In genomic region chr1:209689484-209689883, GRCh38 we compare ENCODE assay signal across 20 cellular contexts. TPM values are rescaled to one million over a fixed set of nuclear protein-coding genes. Genes with fewer than 3 reads are reported as not detected.
DNase-seq lines count a peak whose midpoint lies in the region; ATAC-seq and TF ChIP-seq lines count a peak whose summit lies in the region.
"Had no signal": no experiment of that assay in that cellular context is flagged by ENCODE, and none has a peak within 500 bp of the region (broad histone marks: within the 10 kb centered on the region; RNA-seq: fewer than 3 reads in every experiment).

No MANE protein-coding gene starts in this region.

- no peak overlapping the region for H3K4me3 Mint-ChIP-seq in activated naive CD4-positive, alpha-beta T cell treated with anti-CD3 and anti-CD28 coated beads for 36 hours
- H3K4me3 Mint-ChIP-seq: central memory CD8-positive, alpha-beta T cell; endodermal cell; memory B cell; neural progenitor cell had no signal

- H3K27me3 ChIP-seq in upper lobe of right lung (no peaks in the 10 kb centered on the region), vagina (no peaks in the 10 kb centered on the region)

- ATAC-seq in upper lobe of right lung, result peak; percentile 23
- no peak for ATAC-seq in HG03432 (IDR thresholded peaks at IDR 0.05; ENCODE audit: unreplicated experiment)
- ATAC-seq: sciatic nerve had no signal

- H3K27ac ChIP-seq in upper lobe of right lung, result no peak overlapping the region
- no peak overlapping the region for H3K27ac ChIP-seq in vagina
- H3K27ac ChIP-seq: neural progenitor cell, RWPE1 had no signal

- H3K4me3 ChIP-seq in epithelial cell of esophagus (ENCODE audit: low read length), result no peak overlapping the region
- H3K4me3 ChIP-seq in upper lobe of right lung, result no peak overlapping the region
- H3K4me3 ChIP-seq in vagina, result no peak overlapping the region
- H3K4me3 ChIP-seq: neural progenitor cell had no signal

- H3K9me3 ChIP-seq in upper lobe of right lung (no peaks in the 10 kb centered on the region), vagina (no peaks in the 10 kb centered on the region)

- CTCF ChIA-PET in activated naive CD4-positive, alpha-beta T cell treated with anti-CD3 and anti-CD28 coated beads for 36 hours (lab: Charles Lee), result interaction anchor here (0.7 to 2.5 kb wide), 8 partner anchors 10 to 114 kb away, joined by 3 to 7 read pairs (median 5); partner anchors contain the start of gene G0S2

- peaks cover 4% of the 10 kb centered on the region for H3K36me3 Mint-ChIP-seq in activated naive CD4-positive, alpha-beta T cell treated with anti-CD3 and anti-CD28 coated beads for 36 hours (ENCODE audit: low read depth)
- H3K36me3 Mint-ChIP-seq: memory B cell, neural progenitor cell had no signal

- H3K4me1 Mint-ChIP-seq in activated naive CD4-positive, alpha-beta T cell treated with anti-CD3 and anti-CD28 coated beads for 36 hours (ENCODE audit: low read depth), result peaks cover 70% of the 10 kb centered on the region
- H3K4me1 Mint-ChIP-seq: endodermal cell had no signal

- no peak for TF ChIP-seq POLR2A in vagina (IDR thresholded peaks at IDR 0.05)

- intact Hi-C loops in activated naive CD4-positive, alpha-beta T cell treated with anti-CD3 and anti-CD28 coated beads for 36 hours (cut with micrococcal nuclease), result no loop called here
- intact Hi-C loops in upper lobe of right lung (cut with DNase I) (no loop called here), vagina (cut with DNase I) (no loop called here)

- no peaks in the 10 kb centered on the region for H3K36me3 ChIP-seq in upper lobe of right lung
- no peaks in the 10 kb centered on the region for H3K36me3 ChIP-seq in vagina
- H3K36me3 ChIP-seq: neural progenitor cell had no signal

- no peaks in the 10 kb centered on the region for H3K27me3 Mint-ChIP-seq in activated naive CD4-positive, alpha-beta T cell treated with anti-CD3 and anti-CD28 coated beads for 36 hours (ENCODE audit: low read depth)
- H3K27me3 Mint-ChIP-seq: central memory CD8-positive, alpha-beta T cell had no signal

- no peaks in the 10 kb centered on the region for H3K9me3 Mint-ChIP-seq in activated naive CD4-positive, alpha-beta T cell treated with anti-CD3 and anti-CD28 coated beads for 36 hours
- H3K9me3 Mint-ChIP-seq: central memory CD8-positive, alpha-beta T cell; endodermal cell; memory B cell; neural progenitor cell had no signal

- no peak overlapping the region for H3K27ac Mint-ChIP-seq in activated naive CD4-positive, alpha-beta T cell treated with anti-CD3 and anti-CD28 coated beads for 36 hours
- H3K27ac Mint-ChIP-seq: endodermal cell, memory B cell, neural progenitor cell had no signal

- TF ChIP-seq CTCF in epithelial cell of esophagus (IDR thresholded peaks at IDR 0.05; ENCODE audit: insufficient read depth, low read depth, low read length, missing control alignments) (no peak), upper lobe of right lung (IDR thresholded peaks at IDR 0.05) (no peak), vagina (IDR thresholded peaks at IDR 0.05) (no peak)

- H3K4me1 ChIP-seq in upper lobe of right lung, result peaks cover 20% of the 10 kb centered on the region
- peaks cover 16% of the 10 kb centered on the region for H3K4me1 ChIP-seq in vagina

- peak; percentile 26 for DNase-seq in activated naive CD4-positive, alpha-beta T cell treated with anti-CD3 and anti-CD28 coated beads for 36 hours
- DNase-seq in activated naive CD4-positive, alpha-beta T cell treated with anti-CD3 and anti-CD28 coated beads, Interleukin-2, amount 50 U/mL, for 16 hours, result no peak
- DNase-seq in NCI-H69 (lab: John Stamatoyannopoulos, UW) (peak; percentile 38), epithelial cell of esophagus (ENCODE audit: low read depth) (peak; percentile 90), upper lobe of right lung (no peak), NOMO-1 treated with dmso at 0.1 percent for 144 hours (lab: John Stamatoyannopoulos, UW; ENCODE audit: unreplicated experiment) (no peak), vagina (ENCODE audit: extremely low spot score in 2 of 2) (no peak)
- DNase-seq: DMS79; endodermal cell; H7; NCI-H1105; NCI-H446 treated with DMSO at 0.1 percent for 48 hours; stimulated activated CD4-positive, alpha-beta T cell treated with anti-CD3 and anti-CD28 coated beads, Interleukin-4, amount 100 ng/mL, for 1 hour; T-helper 2 cell had no signal

RNA-seq across cellular contexts. Expression of gene G0S2, which starts 14.3 kb away (rescaled TPM):
- 100 to 1,000 TPM; 138 to 139 TPM for total RNA-seq in activated naive CD4-positive, alpha-beta T cell treated with anti-CD3 and anti-CD28 coated beads for 36 hours
- 36.5 TPM for total RNA-seq in upper lobe of right lung
- 187 TPM for total RNA-seq in vagina
- total RNA-seq: endodermal cell had no signal

RNA-seq across cellular contexts. Expression of gene HSD11B1, which starts 15.2 kb away (rescaled TPM):
- total RNA-seq in activated naive CD4-positive, alpha-beta T cell treated with anti-CD3 and anti-CD28 coated beads for 36 hours, result 1 to 10 TPM; 6.7 to 8.0 TPM
- total RNA-seq in upper lobe of right lung (16.9 TPM), vagina (18.7 TPM)
- total RNA-seq: endodermal cell, H7 had no signal

RNA-seq across cellular contexts. Expression of gene LAMB3, which starts 37.3 kb away (rescaled TPM):
- 10 to 100 TPM; 11.8 to 13.0 TPM for total RNA-seq in activated naive CD4-positive, alpha-beta T cell treated with anti-CD3 and anti-CD28 coated beads for 36 hours
- total RNA-seq in upper lobe of right lung (83.3 TPM), vagina (68.8 TPM)

Comparison
In these comparisons a context has a peak if more than half of its experiments do, and no peak if none do; other contexts are left out.
1. DNase-seq: peak in activated naive CD4-positive, alpha-beta T cell treated with anti-CD3 and anti-CD28 coated beads for 36 hours (single experiment), NCI-H69 (single experiment) and epithelial cell of esophagus (single experiment); none in activated naive CD4-positive, alpha-beta T cell treated with anti-CD3 and anti-CD28 coated beads, Interleukin-2, amount 50 U/mL, for 16 hours (single experiment), upper lobe of right lung (single experiment), NOMO-1 treated with dmso at 0.1 percent for 144 hours (single experiment) and vagina (0 of 2).